14 cellular contexts compared by ENCODE assay signal in the genomic region with DNA sequence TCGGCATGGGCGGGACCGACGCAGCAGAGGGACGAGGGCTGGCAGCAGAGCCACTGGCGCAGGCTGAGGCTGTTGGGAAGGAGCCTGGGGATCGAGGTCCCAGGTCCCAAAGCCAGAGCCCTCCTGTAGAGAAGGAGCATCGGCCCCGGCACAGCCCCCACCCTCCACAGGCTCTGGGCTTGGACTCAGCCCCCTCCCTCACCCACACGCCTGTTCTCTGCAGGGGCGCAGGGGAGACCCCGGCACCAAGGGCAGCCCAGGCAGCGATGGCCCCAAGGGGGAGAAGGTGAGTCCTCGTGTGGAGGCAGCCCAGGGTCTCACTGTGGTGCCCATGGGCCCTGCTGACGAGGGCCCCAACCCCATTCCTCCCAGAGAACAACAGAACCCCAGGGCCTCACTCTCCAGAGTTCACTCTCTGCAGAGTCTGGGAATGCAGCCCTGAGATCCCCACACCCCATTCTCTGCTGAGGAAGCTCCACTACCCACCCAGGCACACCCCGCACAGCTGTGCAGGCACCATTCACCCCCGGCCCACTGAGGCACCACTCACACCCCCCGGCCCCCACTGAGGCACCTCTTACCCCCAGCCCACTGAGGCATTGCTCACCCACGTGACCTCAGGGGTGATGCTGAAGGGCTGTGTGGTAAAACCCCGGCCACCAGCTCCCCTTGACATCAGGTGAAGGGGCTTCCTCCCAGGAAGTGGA. TPM values are rescaled to one million over a fixed set of nuclear protein-coding genes. Genes with fewer than 3 reads are reported as not detected.
DNase-seq lines count a peak whose midpoint lies in the region; ATAC-seq and TF ChIP-seq lines count a peak whose summit lies in the region.
"Had no signal": no experiment of that assay in that cellular context is flagged by ENCODE, and none has a peak within 500 bp of the region (broad histone marks: within the 10 kb centered on the region; RNA-seq: fewer than 3 reads in every experiment).

No MANE protein-coding gene starts in this region.

- no peak for TF ChIP-seq POLR2A in upper lobe of left lung (IDR thresholded peaks at IDR 0.05)

- no peaks in the 10 kb centered on the region for H3F3A ChIP-seq in PC-9 (ENCODE audit: insufficient read depth, low read depth)

- ATAC-seq in Right ventricle myocardium inferior (no peak), Right ventricle myocardium superior (ENCODE audit: poor library complexity) (no peak), mucosa of descending colon (no peak), upper lobe of left lung (ENCODE audit: low FRiP score in 2 of 2) (no peak), GM18520 (IDR thresholded peaks at IDR 0.05; ENCODE audit: unreplicated experiment) (no peak)

- peak overlapping the region in 1 of 2 donors; percentile 13 for H3K27ac ChIP-seq in coronary artery
- no peak overlapping the region for H3K27ac ChIP-seq in upper lobe of left lung
- no peak overlapping the region for H3K27ac ChIP-seq in PC-9
- H3K27ac ChIP-seq: SJSA1 had no signal

- DNase-seq in Right ventricle myocardium inferior (ENCODE audit: missing footprints) = peak; percentile 62
- no peak for DNase-seq in Right ventricle myocardium superior
- DNase-seq in coronary artery (ENCODE audit: low spot score) = peak; percentile 73
- peak in 2 of 3 donors; percentile 10 to 27 for DNase-seq in mucosa of descending colon
- DNase-seq in upper lobe of left lung = peak; percentile 9 to 65
- no peak for DNase-seq in PC-9
- no peak for DNase-seq in activated CD4-positive, alpha-beta T cell treated with anti-CD3 and anti-CD28 coated beads, Interleukin-2, amount 50 U/mL, for 1 hour
- DNase-seq: cerebellar nuclear complex, DMS53, MV-4-11 had no signal

- TF ChIP-seq EP300 in upper lobe of left lung (IDR thresholded peaks at IDR 0.05) = no peak

- TF ChIP-seq CTCF in coronary artery (IDR thresholded peaks at IDR 0.05) = no peak
- TF ChIP-seq CTCF in mucosa of descending colon (IDR thresholded peaks at IDR 0.05) = no peak
- no peak for TF ChIP-seq CTCF in upper lobe of left lung (IDR thresholded peaks at IDR 0.05)
- no peak for TF ChIP-seq CTCF in PC-9 (conservative IDR thresholded peaks at IDR 0.05)

- no peaks in the 10 kb centered on the region for H3K79me2 ChIP-seq in PC-9 (ENCODE audit: low read depth)

- BruUV-seq in PC-9 (replicated peaks; lab: Mats Ljungman, UMichigan) = no TSS peak

- H3K9me2 ChIP-seq in PC-9 (ENCODE audit: insufficient read depth) = no peaks in the 10 kb centered on the region

- no peak overlapping the region for H2AFZ ChIP-seq in PC-9

- H3K4me3 ChIP-seq in coronary artery (no peak overlapping the region), mucosa of descending colon (no peak overlapping the region), upper lobe of left lung (no peak overlapping the region), PC-9 (no peak overlapping the region)
- H3K4me3 ChIP-seq: SJSA1, skin epidermis had no signal

- POLR2A ChIA-PET in PC-9 (lab: Charles Lee; ENCODE audit: unreplicated experiment) = no interaction called here

- no peaks in the 10 kb centered on the region for H3K9me3 ChIP-seq in mucosa of descending colon
- H3K9me3 ChIP-seq in upper lobe of left lung = peaks cover 0 to 4% (median 4%) of the 10 kb centered on the region in 4 donors
- H3K9me3 ChIP-seq in PC-9 (ENCODE audit: insufficient read depth, low read depth) = no peaks in the 10 kb centered on the region

- H3K4me2 ChIP-seq in PC-9 = no peak overlapping the region

- H3K36me3 ChIP-seq in mucosa of descending colon (ENCODE audit: low read depth) (no peaks in the 10 kb centered on the region), upper lobe of left lung (peaks cover 0 to 82% (median 40%) of the 10 kb centered on the region in 4 donors), PC-9 (ENCODE audit: low read depth) (no peaks in the 10 kb centered on the region; the same call in 1 of the 2 replicates)

- H3K4me1 ChIP-seq in mucosa of descending colon (ENCODE audit: low read depth) (no peaks in the 10 kb centered on the region), upper lobe of left lung (no peaks in the 10 kb centered on the region), PC-9 (replicated peaks; ENCODE audit: insufficient read depth) (no peaks in the 10 kb centered on the region)

- CTCF ChIA-PET in PC-9 (lab: Charles Lee) = no interaction called here

- WGBS in upper lobe of left lung, 2 donors = 68 to 92% methylated on average over 3 to 20 of the region's 20 CpGs

- intact Hi-C loops in Right ventricle myocardium inferior (cut with DNase I) (no loop called here), Right ventricle myocardium superior (cut with DNase I) (no loop called here), mucosa of descending colon (cut with DNase I, micrococcal nuclease) (no loop called here), PC-9 (cut with micrococcal nuclease; ENCODE audit: unreplicated experiment) (no loop called here)

- no peaks in the 10 kb centered on the region for H3K27me3 ChIP-seq in upper lobe of left lung
- no peaks in the 10 kb centered on the region for H3K27me3 ChIP-seq in PC-9 (ENCODE audit: insufficient read depth, low read depth)
- H3K27me3 ChIP-seq: SJSA1 had no signal

- H4K20me1 ChIP-seq in PC-9 (ENCODE audit: insufficient read depth) = no peaks in the 10 kb centered on the region

RNA-seq across cellular contexts. Expression of gene COL6A2, which starts 21.8 kb away (rescaled TPM):
- total RNA-seq in Right ventricle myocardium inferior (254 TPM), Right ventricle myocardium superior (191 TPM), mucosa of descending colon (100 to 1,000 TPM in 2 of 3 donors, 10 to 100 TPM in 1; 65.1 to 858 (median 191) TPM), upper lobe of left lung (100 to 1,000 TPM; 105 to 522 (median 304) TPM), PC-9 (2021) (22.0 and 25.7 TPM in 2 replicates)

RNA-seq across cellular contexts. Expression of gene FTCD, which starts 35.7 kb away (rescaled TPM):
- total RNA-seq in Right ventricle myocardium inferior (1.2 TPM), Right ventricle myocardium superior (1.9 TPM), mucosa of descending colon (1 to 10 TPM in 1 of 3 donors, under 1 TPM in 1, not detected in 1; 0.36 to 2.1 TPM), upper lobe of left lung (under 1 TPM in 2 of 6 donors, not detected in 4; 0.69 to 0.98 TPM), PC-9 (2021) (5.9 and 7.1 TPM in 2 replicates)
- total RNA-seq: epithelial cell of proximal tubule, SJSA1 had no signal

Comparison
In these comparisons a context has a peak if more than half of its experiments do, and no peak if none do; other contexts are left out.
1. DNase-seq: peak in Right ventricle myocardium inferior (single experiment), coronary artery (single experiment), mucosa of descending colon (2 of 3) and upper lobe of left lung (2 of 2); none in Right ventricle myocardium superior (single experiment), PC-9 (0 of 2) and activated CD4-positive, alpha-beta T cell treated with anti-CD3 and anti-CD28 coated beads, Interleukin-2, amount 50 U/mL, for 1 hour (single experiment).